Comparison of ENCODE assay signal across 1 cellular context in the genomic region with DNA sequence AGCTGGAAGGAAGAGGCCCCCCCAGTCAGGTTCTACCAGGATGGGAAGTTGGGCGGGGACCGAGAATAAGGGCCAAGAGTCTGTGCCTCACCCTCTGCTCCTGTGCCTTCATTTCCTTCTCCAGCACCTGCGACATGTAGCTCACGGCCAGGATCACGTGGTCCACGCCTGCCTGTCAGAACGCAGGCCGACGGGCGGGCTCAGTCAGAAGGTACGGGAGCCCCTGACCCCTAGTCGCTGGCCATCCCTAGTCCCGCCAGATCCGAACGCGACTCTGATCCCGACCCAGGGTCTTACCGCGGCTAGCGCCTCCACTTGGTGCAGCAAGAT.
A peak's percentile ranks its signal among the peaks of the same experiment; 100 is the strongest.
TF ChIP-seq lines count a peak whose summit lies in the region.

No MANE protein-coding gene starts in this region.

TF ChIP-seq in K562, 482 proteins besides CTCF, POLR2A, EP300 and RAD21 (continued from another document):
- TF ChIP-seq, protein P1, sequence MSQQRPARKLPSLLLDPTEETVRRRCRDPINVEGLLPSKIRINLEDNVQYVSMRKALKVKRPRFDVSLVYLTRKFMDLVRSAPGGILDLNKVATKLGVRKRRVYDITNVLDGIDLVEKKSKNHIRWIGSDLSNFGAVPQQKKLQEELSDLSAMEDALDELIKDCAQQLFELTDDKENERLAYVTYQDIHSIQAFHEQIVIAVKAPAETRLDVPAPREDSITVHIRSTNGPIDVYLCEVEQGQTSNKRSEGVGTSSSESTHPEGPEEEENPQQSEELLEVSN (IDR thresholded peaks at IDR 0.05; ENCODE audit: borderline replicate concordance in 1 of 2, extremely low read depth in 1 of 2, insufficient read depth in 1 of 2, insufficient read length in 1 of 2, low read depth in 1 of 2, low read length in 1 of 2, poor library complexity in 1 of 2, severe bottlenecking in 1 of 2) = peak in 1 of 2 experiments; percentile 18
- TF ChIP-seq MAX (CRISPR knock-in tag; IDR thresholded peaks at IDR 0.05) (peak; percentile 6; the same call in 1 of the 2 replicates), AFF4 (CRISPR knock-in tag; IDR thresholded peaks at IDR 0.05) (0 out of 2 replicates have a peak, but pooled peaks have one; percentile 8)
TF ChIP-seq in K562: peak in this region for 15.
